25 cellular contexts compared by ENCODE assay signal in genomic region chr2:185306119-185306518, GRCh38.
"Had no signal": no experiment of that assay in that cellular context is flagged by ENCODE, and none has a peak within 500 bp of the region (broad histone marks: within the 10 kb centered on the region; RNA-seq: fewer than 3 reads in every experiment).

No MANE protein-coding gene starts in this region.

- H3K36me3 Mint-ChIP-seq: mesothelial cell of epicardium, naive B cell had no signal

- H3K27ac ChIP-seq: colonic mucosa, epithelial cell of prostate, esophagus squamous epithelium, gastrocnemius medialis, heart right ventricle, left lung, lower lobe of right lung had no signal

- H3K27ac Mint-ChIP-seq: dendritic cell treated with granulocyte-macrophage colony-stimulating factor and Interleukin-4, amounts not matched to agents 40 ng/mL and 50 ng/mL, for 4 days; effector memory CD8-positive, alpha-beta T cell; endodermal cell; mesothelial cell of epicardium; naive B cell had no signal

- ATAC-seq: effector memory CD8-positive, alpha-beta T cell; esophagus mucosa; gastrocnemius medialis; heart right ventricle; left cardiac atrium; left lung; left ventricle myocardium superior; lower lobe of right lung; mucosa of descending colon had no signal

- H3K36me3 ChIP-seq: colonic mucosa, esophagus squamous epithelium, gastrocnemius medialis, heart right ventricle, left lung, lower lobe of right lung had no signal

- H3K9me3 ChIP-seq: colonic mucosa, esophagus squamous epithelium, gastrocnemius medialis, left lung, lower lobe of right lung, mucosa of descending colon had no signal

- DNase-seq: colonic mucosa; cortex of kidney; effector CD8-positive, alpha-beta T cell; effector memory CD8-positive, alpha-beta T cell; endodermal cell; erythroblast; esophagus squamous epithelium; foreskin fibroblast; foreskin melanocyte; gastrocnemius medialis; glutamatergic neuron; head of caudate nucleus; heart right ventricle; hippocampal formation; left cardiac atrium; left lung; left ventricle myocardium superior; lower lobe of right lung; mesenchymal stem cell; mucosa of descending colon; naive B cell had no signal

- H3K9me3 Mint-ChIP-seq: endodermal cell had no signal

- H3K27me3 ChIP-seq: colonic mucosa, esophagus squamous epithelium, gastrocnemius medialis, heart right ventricle, left lung had no signal

- H3K4me1 Mint-ChIP-seq: mesothelial cell of epicardium, naive B cell had no signal

- H3K27me3 Mint-ChIP-seq: dendritic cell treated with granulocyte-macrophage colony-stimulating factor and Interleukin-4, amounts not matched to agents 40 ng/mL and 50 ng/mL, for 4 days; effector memory CD8-positive, alpha-beta T cell; naive B cell had no signal

- H3K4me3 Mint-ChIP-seq: dendritic cell treated with granulocyte-macrophage colony-stimulating factor and Interleukin-4, amounts not matched to agents 40 ng/mL and 50 ng/mL, for 4 days; effector memory CD8-positive, alpha-beta T cell; endodermal cell; mesothelial cell of epicardium; naive B cell had no signal

- H3K4me1 ChIP-seq: colonic mucosa, esophagus squamous epithelium, gastrocnemius medialis, heart right ventricle, left lung, lower lobe of right lung had no signal

- H3K4me3 ChIP-seq: colonic mucosa, esophagus squamous epithelium, gastrocnemius medialis, heart right ventricle, left lung, lower lobe of right lung, mucosa of descending colon had no signal
